38 cellular contexts compared by ENCODE assay signal in genomic region chrX:112048707-112049106, GRCh38. TPM values are rescaled to one million over a fixed set of nuclear protein-coding genes. Genes with fewer than 3 reads are reported as not detected.
A peak's percentile ranks its signal among the peaks of the same experiment; 100 is the strongest.
DNase-seq lines count a peak whose midpoint lies in the region; ATAC-seq and TF ChIP-seq lines count a peak whose summit lies in the region.
"Had no signal": no experiment of that assay in that cellular context is flagged by ENCODE, and none has a peak within 500 bp of the region (broad histone marks: within the 10 kb centered on the region; RNA-seq: fewer than 3 reads in every experiment).

No MANE protein-coding gene starts in this region.

- H3K27me3 ChIP-seq in endodermal cell (ENCODE audit: control insufficient read depth, insufficient read depth, low read length, poor library complexity, severe bottlenecking) (no peaks in the 10 kb centered on the region), testis (no peaks in the 10 kb centered on the region)
- H3K27me3 ChIP-seq: brain microvascular endothelial cell, transverse colon had no signal

- H3K36me3 Mint-ChIP-seq in endodermal cell (ENCODE audit: low read depth): no peaks in the 10 kb centered on the region
- H3K36me3 Mint-ChIP-seq: CD4-positive, CD25-positive, alpha-beta regulatory T cell; natural killer cell treated with Interleukin-12 subunit alpha and Interleukin-12 subunit beta and Interleukin-15 and Interleukin-18, amount 100 ng/mL, for 72 hours had no signal

- TF ChIP-seq POLR2A in testis (IDR thresholded peaks at IDR 0.05): no peak

- intact Hi-C loops in testis (cut with DNase I; ENCODE audit: low total_unique reads): no loop called here

- no peaks in the 10 kb centered on the region for H3K4me1 ChIP-seq in endodermal cell (ENCODE audit: control insufficient read depth, insufficient read depth, low read length)
- H3K4me1 ChIP-seq in testis: no peaks in the 10 kb centered on the region
- H3K4me1 ChIP-seq: esophagus squamous epithelium, heart right ventricle, transverse colon had no signal

- peak; percentile 30 for DNase-seq in DMS53 (lab: John Stamatoyannopoulos, UW)
- DNase-seq in DMS53 treated with DMSO at 0.1 percent for 48 hours (lab: John Stamatoyannopoulos, UW; ENCODE audit: unreplicated experiment): no peak
- peak; percentile 7 for DNase-seq in M059J (ENCODE audit: low read depth)
- DNase-seq in endodermal cell: no peak
- peak; percentile 18 for DNase-seq in testis
- DNase-seq: 8988T; activated CD4-positive, alpha-beta T cell treated with anti-CD3 and anti-CD28 coated beads for 4 hours; activated CD8-positive, alpha-beta memory T cell treated with anti-CD3 and anti-CD28 coated beads for 24 hours; activated naive CD4-positive, alpha-beta T cell treated with anti-CD3 and anti-CD28 coated beads, Interleukin-2, amount 50 U/mL, for 16 hours; activated T-cell treated with anti-CD3 and anti-CD28 coated beads for 4 hours; brain microvascular endothelial cell; CD4-positive, CD25-positive, alpha-beta regulatory T cell; cerebellar nuclear complex; dermis blood vessel endothelial cell; esophagus squamous epithelium; foreskin melanocyte; heart right ventricle; kidney glomerular epithelial cell; NCI-H1105 treated with DMSO at 0.1 percent for 48 hours; NCI-H187 treated with DMSO at 0.1 percent for 48 hours; NCI-H524; PC-9; stimulated activated CD4-positive, alpha-beta T cell treated with anti-CD3 and anti-CD28 coated beads, Interleukin-4, amount 100 ng/mL, for 24 hours; transverse colon had no signal

- H3K36me3 ChIP-seq in endodermal cell (ENCODE audit: control insufficient read depth, insufficient read depth, low read length) (no peaks in the 10 kb centered on the region), testis (ENCODE audit: low read depth, missing control alignments) (no peaks in the 10 kb centered on the region)
- H3K36me3 ChIP-seq: brain microvascular endothelial cell, esophagus squamous epithelium, heart right ventricle, transverse colon had no signal

- 57% methylated on average over 1 of the region's 1 CpG; no CpG with 5 or more reads in 1 of the 2 experiments for WGBS in endodermal cell (ENCODE audit: insufficient coverage in 1 of 2, insufficient read length in 1 of 2), 2 experiments
- 78 to 100% methylated on average over 1 of the region's 1 CpG for WGBS in testis, 2 donors

- H3K9me3 Mint-ChIP-seq in endodermal cell: no peaks in the 10 kb centered on the region
- H3K9me3 Mint-ChIP-seq: activated T-helper 2 cell treated with anti-CD3 and anti-CD28 coated beads, Interferon-gamma antibody, Interleukin-2, Interleukin-4, amounts not matched to agents 10 μg/mL and 5 μg/mL and 100 μg/mL, durations not matched to agents 14 hours and 24 hours and 36 hours; natural killer cell treated with Interleukin-12 subunit alpha and Interleukin-12 subunit beta and Interleukin-15 and Interleukin-18, amount 100 ng/mL, for 72 hours; T-helper 2 cell treated with Interferon-gamma antibody and Interleukin-4, amounts not matched to agents 5 μg/mL and 100 μg/mL, for 36 hours had no signal

- no peak overlapping the region for H3K27ac Mint-ChIP-seq in endodermal cell
- H3K27ac Mint-ChIP-seq: activated T-helper 2 cell treated with anti-CD3 and anti-CD28 coated beads, Interferon-gamma antibody, Interleukin-2, Interleukin-4, amounts not matched to agents 10 μg/mL and 5 μg/mL and 100 μg/mL, durations not matched to agents 14 hours and 24 hours and 36 hours; CD4-positive, CD25-positive, alpha-beta regulatory T cell; natural killer cell treated with Interleukin-12 subunit alpha and Interleukin-12 subunit beta and Interleukin-15 and Interleukin-18, amount 100 ng/mL, for 72 hours; T-helper 2 cell treated with Interferon-gamma antibody and Interleukin-4, amounts not matched to agents 5 μg/mL and 100 μg/mL, for 36 hours had no signal

- H3K9ac ChIP-seq in endodermal cell (ENCODE audit: extremely low read depth, low read length, poor library complexity, severe bottlenecking): no peak overlapping the region

- no peaks in the 10 kb centered on the region for H3K27me3 Mint-ChIP-seq in endodermal cell (ENCODE audit: insufficient read depth)
- H3K27me3 Mint-ChIP-seq: CD4-positive, CD25-positive, alpha-beta regulatory T cell had no signal

- no peak overlapping the region for H3K4me3 Mint-ChIP-seq in endodermal cell
- H3K4me3 Mint-ChIP-seq: CD4-positive, CD25-positive, alpha-beta regulatory T cell; natural killer cell treated with Interleukin-12 subunit alpha and Interleukin-12 subunit beta and Interleukin-15 and Interleukin-18, amount 100 ng/mL, for 72 hours; T-helper 2 cell treated with Interferon-gamma antibody and Interleukin-4, amounts not matched to agents 5 μg/mL and 100 μg/mL, for 36 hours had no signal

- peak; percentile 63 for TF ChIP-seq CTCF in endodermal cell (conservative IDR thresholded peaks at IDR 0.05)
- no peak for TF ChIP-seq CTCF in testis (IDR thresholded peaks at IDR 0.05)

- peaks cover 6% of the 10 kb centered on the region for H3K4me1 Mint-ChIP-seq in endodermal cell
- H3K4me1 Mint-ChIP-seq: CD4-positive, CD25-positive, alpha-beta regulatory T cell had no signal

- H3K27ac ChIP-seq in endodermal cell (ENCODE audit: low read depth, low read length) (no peak overlapping the region), testis (no peak overlapping the region)
- H3K27ac ChIP-seq: brain microvascular endothelial cell, esophagus squamous epithelium, heart right ventricle, PC-9, transverse colon had no signal

- no peak for ATAC-seq in GM21423 (IDR thresholded peaks at IDR 0.05; ENCODE audit: unreplicated experiment)
- ATAC-seq in HG02588 (IDR thresholded peaks at IDR 0.05; ENCODE audit: unreplicated experiment): no peak
- ATAC-seq in HG03095 (IDR thresholded peaks at IDR 0.05; ENCODE audit: unreplicated experiment): no peak
- ATAC-seq: HCT116; heart right ventricle; natural killer cell treated with Interleukin-12 subunit alpha and Interleukin-12 subunit beta and Interleukin-15 and Interleukin-18, amount 100 ng/mL, for 72 hours; Right ventricle myocardium inferior had no signal

- H3K9me3 ChIP-seq in endodermal cell (ENCODE audit: control insufficient read depth, low read length) (no peaks in the 10 kb centered on the region), testis (no peaks in the 10 kb centered on the region)
- H3K9me3 ChIP-seq: esophagus squamous epithelium, heart right ventricle, transverse colon had no signal

- no peak overlapping the region for H3K4me3 ChIP-seq in endodermal cell (ENCODE audit: low read length)
- no peak overlapping the region for H3K4me3 ChIP-seq in testis
- H3K4me3 ChIP-seq: esophagus squamous epithelium, heart right ventricle, PC-9, transverse colon had no signal

RNA-seq across cellular contexts. Expression of gene TRPC5, which starts 33.9 kb away (rescaled TPM):
- total RNA-seq in M059J (2014; rRNA removed; shearing (Covaris generic)): not detected in 2 replicates
- total RNA-seq in endodermal cell: 1 to 10 TPM; 5.6 to 7.2 TPM
- polyA plus RNA-seq in endodermal cell (2013, experiment 1 of 2): 0.14 TPM
- polyA plus RNA-seq in endodermal cell (2013, experiment 2 of 2): 0.12 TPM
- under 1 TPM in 1 of 2 donors, not detected in 1; 0.19 TPM for total RNA-seq in testis
- not detected for polyA plus RNA-seq in testis (ENCODE audit: insufficient read depth, low read depth, low replicate concordance)
- total RNA-seq: activated T-helper 2 cell treated with anti-CD3 and anti-CD28 coated beads, Interferon-gamma antibody, Interleukin-2, Interleukin-4, amounts not matched to agents 10 μg/mL and 5 μg/mL and 100 μg/mL, durations not matched to agents 14 hours and 24 hours and 36 hours; CD4-positive, CD25-positive, alpha-beta regulatory T cell; Daoy; dermis blood vessel endothelial cell; esophagus squamous epithelium; heart right ventricle; lung microvascular endothelial cell; MCF 10A; natural killer cell treated with Interleukin-12 subunit alpha and Interleukin-12 subunit beta and Interleukin-15 and Interleukin-18, amount 100 ng/mL, for 72 hours; omental fat pad; PC-9; pulmonary artery endothelial cell; Right ventricle myocardium inferior; transverse colon had no signal
- polyA plus RNA-seq: heart right ventricle had no signal

RNA-seq across cellular contexts. Expression of gene RTL4, which starts 34.1 kb away (rescaled TPM):
- total RNA-seq in M059J (2014; rRNA removed; shearing (Covaris generic)): not detected in 2 replicates
- total RNA-seq in endodermal cell (1 to 10 TPM; 3.3 to 3.9 TPM), testis (under 1 TPM in 1 of 2 donors, not detected in 1; 0.25 TPM)
- 0.14 TPM for polyA plus RNA-seq in endodermal cell (2013, experiment 1 of 2)
- 0.17 TPM for polyA plus RNA-seq in endodermal cell (2013, experiment 2 of 2)
- not detected for polyA plus RNA-seq in testis (ENCODE audit: insufficient read depth, low read depth, low replicate concordance)
- total RNA-seq: activated T-helper 2 cell treated with anti-CD3 and anti-CD28 coated beads, Interferon-gamma antibody, Interleukin-2, Interleukin-4, amounts not matched to agents 10 μg/mL and 5 μg/mL and 100 μg/mL, durations not matched to agents 14 hours and 24 hours and 36 hours; CD4-positive, CD25-positive, alpha-beta regulatory T cell; Daoy; dermis blood vessel endothelial cell; esophagus squamous epithelium; heart right ventricle; lung microvascular endothelial cell; MCF 10A; mucosa of gallbladder; natural killer cell treated with Interleukin-12 subunit alpha and Interleukin-12 subunit beta and Interleukin-15 and Interleukin-18, amount 100 ng/mL, for 72 hours; omental fat pad; PC-9; pulmonary artery endothelial cell; Right ventricle myocardium inferior; transverse colon had no signal
- polyA plus RNA-seq: CD4-positive, CD25-positive, alpha-beta regulatory T cell; heart right ventricle had no signal

Comparison
In these comparisons a context has a peak if more than half of its experiments do, and no peak if none do; other contexts are left out.
1. DNase-seq: peak in DMS53 (single experiment), M059J (single experiment) and testis (single experiment); none in DMS53 treated with DMSO at 0.1 percent for 48 hours (single experiment) and endodermal cell (single experiment).